ENCODE assay signal across 1 cellular context in the genomic region with DNA sequence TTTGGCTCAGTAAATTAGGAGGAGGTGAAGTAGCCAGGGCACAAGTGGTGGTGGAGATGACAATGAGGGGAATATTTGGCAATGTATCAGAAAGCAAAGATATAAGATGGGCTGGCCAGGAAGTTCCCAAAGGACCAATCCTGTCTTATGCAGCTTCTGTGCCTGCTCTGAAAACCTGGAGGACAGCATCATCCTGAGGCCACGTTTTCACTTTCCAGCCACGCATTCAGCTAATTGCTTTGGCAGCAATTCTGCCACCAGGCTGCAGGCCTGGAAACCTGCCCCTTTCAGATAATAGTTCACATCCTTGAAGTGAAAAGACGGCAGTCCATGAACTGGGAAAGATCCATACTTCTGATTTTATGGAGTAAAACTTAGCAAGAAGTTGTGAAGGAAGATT.
TF ChIP-seq lines count a peak whose summit lies in the region.

No MANE protein-coding gene starts in this region.

TF ChIP-seq in GM23338, 12 proteins besides CTCF, POLR2A, EP300 and RAD21 (continued from another document):
- TF ChIP-seq, protein P1, sequence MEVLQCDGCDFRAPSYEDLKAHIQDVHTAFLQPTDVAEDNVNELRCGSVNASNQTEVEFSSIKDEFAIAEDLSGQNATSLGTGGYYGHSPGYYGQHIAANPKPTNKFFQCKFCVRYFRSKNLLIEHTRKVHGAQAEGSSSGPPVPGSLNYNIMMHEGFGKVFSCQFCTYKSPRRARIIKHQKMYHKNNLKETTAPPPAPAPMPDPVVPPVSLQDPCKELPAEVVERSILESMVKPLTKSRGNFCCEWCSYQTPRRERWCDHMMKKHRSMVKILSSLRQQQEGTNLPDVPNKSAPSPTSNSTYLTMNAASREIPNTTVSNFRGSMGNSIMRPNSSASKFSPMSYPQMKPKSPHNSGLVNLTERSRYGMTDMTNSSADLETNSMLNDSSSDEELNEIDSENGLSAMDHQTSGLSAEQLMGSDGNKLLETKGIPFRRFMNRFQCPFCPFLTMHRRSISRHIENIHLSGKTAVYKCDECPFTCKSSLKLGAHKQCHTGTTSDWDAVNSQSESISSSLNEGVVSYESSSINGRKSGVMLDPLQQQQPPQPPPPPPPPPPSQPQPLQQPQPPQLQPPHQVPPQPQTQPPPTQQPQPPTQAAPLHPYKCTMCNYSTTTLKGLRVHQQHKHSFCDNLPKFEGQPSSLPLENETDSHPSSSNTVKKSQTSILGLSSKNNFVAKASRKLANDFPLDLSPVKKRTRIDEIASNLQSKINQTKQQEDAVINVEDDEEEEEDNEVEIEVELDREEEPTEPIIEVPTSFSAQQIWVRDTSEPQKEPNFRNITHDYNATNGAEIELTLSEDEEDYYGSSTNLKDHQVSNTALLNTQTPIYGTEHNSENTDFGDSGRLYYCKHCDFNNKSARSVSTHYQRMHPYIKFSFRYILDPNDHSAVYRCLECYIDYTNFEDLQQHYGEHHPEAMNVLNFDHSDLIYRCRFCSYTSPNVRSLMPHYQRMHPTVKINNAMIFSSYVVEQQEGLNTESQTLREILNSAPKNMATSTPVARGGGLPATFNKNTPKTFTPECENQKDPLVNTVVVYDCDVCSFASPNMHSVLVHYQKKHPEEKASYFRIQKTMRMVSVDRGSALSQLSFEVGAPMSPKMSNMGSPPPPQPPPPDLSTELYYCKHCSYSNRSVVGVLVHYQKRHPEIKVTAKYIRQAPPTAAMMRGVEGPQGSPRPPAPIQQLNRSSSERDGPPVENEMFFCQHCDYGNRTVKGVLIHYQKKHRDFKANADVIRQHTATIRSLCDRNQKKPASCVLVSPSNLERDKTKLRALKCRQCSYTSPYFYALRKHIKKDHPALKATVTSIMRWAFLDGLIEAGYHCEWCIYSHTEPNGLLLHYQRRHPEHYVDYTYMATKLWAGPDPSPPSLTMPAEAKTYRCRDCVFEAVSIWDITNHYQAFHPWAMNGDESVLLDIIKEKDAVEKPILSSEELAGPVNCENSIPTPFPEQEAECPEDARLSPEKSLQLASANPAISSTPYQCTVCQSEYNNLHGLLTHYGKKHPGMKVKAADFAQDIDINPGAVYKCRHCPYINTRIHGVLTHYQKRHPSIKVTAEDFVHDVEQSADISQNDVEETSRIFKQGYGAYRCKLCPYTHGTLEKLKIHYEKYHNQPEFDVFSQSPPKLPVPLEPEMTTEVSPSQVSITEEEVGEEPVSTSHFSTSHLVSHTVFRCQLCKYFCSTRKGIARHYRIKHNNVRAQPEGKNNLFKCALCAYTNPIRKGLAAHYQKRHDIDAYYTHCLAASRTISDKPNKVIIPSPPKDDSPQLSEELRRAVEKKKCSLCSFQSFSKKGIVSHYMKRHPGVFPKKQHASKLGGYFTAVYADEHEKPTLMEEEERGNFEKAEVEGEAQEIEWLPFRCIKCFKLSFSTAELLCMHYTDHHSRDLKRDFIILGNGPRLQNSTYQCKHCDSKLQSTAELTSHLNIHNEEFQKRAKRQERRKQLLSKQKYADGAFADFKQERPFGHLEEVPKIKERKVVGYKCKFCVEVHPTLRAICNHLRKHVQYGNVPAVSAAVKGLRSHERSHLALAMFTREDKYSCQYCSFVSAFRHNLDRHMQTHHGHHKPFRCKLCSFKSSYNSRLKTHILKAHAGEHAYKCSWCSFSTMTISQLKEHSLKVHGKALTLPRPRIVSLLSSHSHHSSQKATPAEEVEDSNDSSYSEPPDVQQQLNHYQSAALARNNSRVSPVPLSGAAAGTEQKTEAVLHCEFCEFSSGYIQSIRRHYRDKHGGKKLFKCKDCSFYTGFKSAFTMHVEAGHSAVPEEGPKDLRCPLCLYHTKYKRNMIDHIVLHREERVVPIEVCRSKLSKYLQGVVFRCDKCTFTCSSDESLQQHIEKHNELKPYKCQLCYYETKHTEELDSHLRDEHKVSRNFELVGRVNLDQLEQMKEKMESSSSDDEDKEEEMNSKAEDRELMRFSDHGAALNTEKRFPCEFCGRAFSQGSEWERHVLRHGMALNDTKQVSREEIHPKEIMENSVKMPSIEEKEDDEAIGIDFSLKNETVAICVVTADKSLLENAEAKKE (CRISPR knock-in tag; IDR thresholded peaks at IDR 0.05), result no peak
- TF ChIP-seq STAT1 (IDR thresholded peaks at IDR 0.05; ENCODE audit: unreplicated experiment), result no peak
- TF ChIP-seq, protein P2, sequence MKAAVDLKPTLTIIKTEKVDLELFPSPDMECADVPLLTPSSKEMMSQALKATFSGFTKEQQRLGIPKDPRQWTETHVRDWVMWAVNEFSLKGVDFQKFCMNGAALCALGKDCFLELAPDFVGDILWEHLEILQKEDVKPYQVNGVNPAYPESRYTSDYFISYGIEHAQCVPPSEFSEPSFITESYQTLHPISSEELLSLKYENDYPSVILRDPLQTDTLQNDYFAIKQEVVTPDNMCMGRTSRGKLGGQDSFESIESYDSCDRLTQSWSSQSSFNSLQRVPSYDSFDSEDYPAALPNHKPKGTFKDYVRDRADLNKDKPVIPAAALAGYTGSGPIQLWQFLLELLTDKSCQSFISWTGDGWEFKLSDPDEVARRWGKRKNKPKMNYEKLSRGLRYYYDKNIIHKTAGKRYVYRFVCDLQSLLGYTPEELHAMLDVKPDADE (IDR thresholded peaks at IDR 0.05), result no peak
- TF ChIP-seq, protein P3, sequence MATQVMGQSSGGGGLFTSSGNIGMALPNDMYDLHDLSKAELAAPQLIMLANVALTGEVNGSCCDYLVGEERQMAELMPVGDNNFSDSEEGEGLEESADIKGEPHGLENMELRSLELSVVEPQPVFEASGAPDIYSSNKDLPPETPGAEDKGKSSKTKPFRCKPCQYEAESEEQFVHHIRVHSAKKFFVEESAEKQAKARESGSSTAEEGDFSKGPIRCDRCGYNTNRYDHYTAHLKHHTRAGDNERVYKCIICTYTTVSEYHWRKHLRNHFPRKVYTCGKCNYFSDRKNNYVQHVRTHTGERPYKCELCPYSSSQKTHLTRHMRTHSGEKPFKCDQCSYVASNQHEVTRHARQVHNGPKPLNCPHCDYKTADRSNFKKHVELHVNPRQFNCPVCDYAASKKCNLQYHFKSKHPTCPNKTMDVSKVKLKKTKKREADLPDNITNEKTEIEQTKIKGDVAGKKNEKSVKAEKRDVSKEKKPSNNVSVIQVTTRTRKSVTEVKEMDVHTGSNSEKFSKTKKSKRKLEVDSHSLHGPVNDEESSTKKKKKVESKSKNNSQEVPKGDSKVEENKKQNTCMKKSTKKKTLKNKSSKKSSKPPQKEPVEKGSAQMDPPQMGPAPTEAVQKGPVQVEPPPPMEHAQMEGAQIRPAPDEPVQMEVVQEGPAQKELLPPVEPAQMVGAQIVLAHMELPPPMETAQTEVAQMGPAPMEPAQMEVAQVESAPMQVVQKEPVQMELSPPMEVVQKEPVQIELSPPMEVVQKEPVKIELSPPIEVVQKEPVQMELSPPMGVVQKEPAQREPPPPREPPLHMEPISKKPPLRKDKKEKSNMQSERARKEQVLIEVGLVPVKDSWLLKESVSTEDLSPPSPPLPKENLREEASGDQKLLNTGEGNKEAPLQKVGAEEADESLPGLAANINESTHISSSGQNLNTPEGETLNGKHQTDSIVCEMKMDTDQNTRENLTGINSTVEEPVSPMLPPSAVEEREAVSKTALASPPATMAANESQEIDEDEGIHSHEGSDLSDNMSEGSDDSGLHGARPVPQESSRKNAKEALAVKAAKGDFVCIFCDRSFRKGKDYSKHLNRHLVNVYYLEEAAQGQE (IDR thresholded peaks at IDR 0.05; ENCODE audit: unreplicated experiment), result no peak
TF ChIP-seq in GM23338: peak in this region for 0.
